Comparison of ENCODE assay signal across 8 cellular contexts in the genomic region with DNA sequence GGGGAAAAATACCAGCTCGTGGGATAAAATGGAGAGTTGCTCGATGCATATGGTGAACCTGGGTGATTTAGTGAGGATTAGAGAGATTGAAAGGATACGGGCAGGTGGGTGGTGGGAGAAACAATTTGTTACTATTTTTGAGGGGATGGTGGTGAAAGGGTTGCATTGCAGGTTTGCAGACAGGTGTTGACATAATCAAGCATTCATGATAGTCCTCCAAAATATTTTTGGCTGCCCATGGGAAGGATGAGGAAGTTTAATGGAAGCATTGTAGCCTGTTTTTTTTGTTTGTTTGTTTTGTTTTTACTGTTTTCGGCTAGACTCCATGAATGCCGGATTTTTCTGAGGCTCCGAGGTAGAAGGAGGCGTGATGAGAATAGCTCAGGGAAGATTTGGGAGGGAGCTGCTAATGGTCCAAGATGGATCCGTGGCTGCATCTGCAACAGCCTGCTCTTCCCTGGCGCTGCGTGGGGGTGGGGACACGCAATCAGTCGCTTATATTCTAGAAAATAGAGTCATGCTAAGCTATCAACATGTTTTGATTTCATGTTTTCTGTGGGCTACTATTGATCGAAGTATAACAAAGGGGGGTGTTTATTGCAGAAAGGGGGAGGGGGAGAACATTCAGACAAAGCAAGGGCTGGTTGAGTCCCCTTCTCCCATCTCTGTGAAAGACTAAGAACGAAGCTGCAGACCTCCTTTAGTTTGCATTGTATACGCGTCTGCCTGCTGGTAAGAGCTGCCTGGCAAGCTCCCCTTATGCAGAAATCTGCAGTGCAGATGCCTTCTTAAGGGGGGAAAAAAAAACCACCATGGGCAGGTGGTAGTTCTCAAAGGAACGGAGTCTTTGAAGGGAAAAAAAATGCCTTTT. TPM values are rescaled to one million over a fixed set of nuclear protein-coding genes. Genes with fewer than 3 reads are reported as not detected.
DNase-seq lines count a peak whose midpoint lies in the region; ATAC-seq lines count a peak whose summit lies in the region.

No MANE protein-coding gene starts in this region.

- no peaks in the 10 kb centered on the region for H3K9me3 ChIP-seq in NT2/D1 (ENCODE audit: insufficient read depth, low read length)

- peak overlapping the region; percentile 68 for H3K4me3 ChIP-seq in NT2/D1 (ENCODE audit: insufficient read length, low read depth)

- H3K9ac ChIP-seq in NT2/D1 (ENCODE audit: insufficient read length, low read depth): peak overlapping the region; percentile 90

- peak; percentile 3 for ATAC-seq in HG02885 (IDR thresholded peaks at IDR 0.05; ENCODE audit: poor library complexity, unreplicated experiment)

- DNase-seq in EL: peak; percentile 42
- peak; percentile 36 for DNase-seq in NT2/D1 (ENCODE audit: low read depth, low spot score)
- peak; percentile 32 to 37 for DNase-seq in T47D (ENCODE audit: low read depth in 1 of 2, low spot score in 1 of 2)
- DNase-seq in islet precursor cell: peak; percentile 58
- DNase-seq in stimulated activated CD4-positive, alpha-beta T cell treated with anti-CD3 and anti-CD28 coated beads, Interleukin-12 subunit alpha, Interleukin-12 subunit beta, amount 100 ng/mL, for 4 hours: peak; percentile 14
- DNase-seq in GM19240 (ENCODE audit: insufficient read length, low spot score): no peak
- no peak for DNase-seq in A172 (ENCODE audit: low spot score)

- H3K36me3 ChIP-seq in NT2/D1 (ENCODE audit: insufficient read depth, insufficient read length, low read length): no peaks in the 10 kb centered on the region

- no peaks in the 10 kb centered on the region for H3K4me1 ChIP-seq in NT2/D1 (ENCODE audit: insufficient read depth, insufficient read length)

- no peaks in the 10 kb centered on the region for H3K27me3 ChIP-seq in NT2/D1 (ENCODE audit: insufficient read depth, insufficient read length)

- in situ Hi-C loops in T47D (cut with HindIII; ENCODE audit: low pct_unique_long_range_greater_than_20kb, low sequenced_read_pairs): no loop called here

RNA-seq across cellular contexts. Expression of a gene that starts 1.0 kb away (rescaled TPM):
- total RNA-seq in A172 (2014; rRNA removed; shearing (Covaris generic)): 79.0 and 79.3 TPM in 2 replicates

RNA-seq across cellular contexts. Expression of a gene that starts 11.1 kb away (rescaled TPM):
- total RNA-seq in A172 (2014; rRNA removed; shearing (Covaris generic)): 111 and 121 TPM in 2 replicates

Comparison
In these comparisons a context has a peak if more than half of its experiments do, and no peak if none do; other contexts are left out.
1. DNase-seq: peak in EL (single experiment), NT2/D1 (single experiment), T47D (2 of 2), islet precursor cell (single experiment) and stimulated activated CD4-positive, alpha-beta T cell treated with anti-CD3 and anti-CD28 coated beads, Interleukin-12 subunit alpha, Interleukin-12 subunit beta, amount 100 ng/mL, for 4 hours (single experiment); none in GM19240 (single experiment) and A172 (single experiment).